Comparison of ENCODE assay signal across 18 cellular contexts in genomic region chr5:88159591-88159990, GRCh38.
A peak's percentile ranks its signal among the peaks of the same experiment; 100 is the strongest.
DNase-seq lines count a peak whose midpoint lies in the region; ATAC-seq lines count a peak whose summit lies in the region.
"Had no signal": no experiment of that assay in that cellular context is flagged by ENCODE, and none has a peak within 500 bp of the region (broad histone marks: within the 10 kb centered on the region; RNA-seq: fewer than 3 reads in every experiment).

No MANE protein-coding gene starts in this region.

- no peak overlapping the region for H3K4me3 Mint-ChIP-seq in activated CD8-positive, alpha-beta T cell treated with anti-CD3 and anti-CD28 coated beads, Interleukin-2, amount 10 ng/mL, durations not matched to agents 7 days and 5 days
- no peak overlapping the region for H3K4me3 Mint-ChIP-seq in activated CD4-positive, alpha-beta memory T cell treated with anti-CD3 and anti-CD28 coated beads for 36 hours
- H3K4me3 Mint-ChIP-seq: CD14-positive monocyte; CD4-positive, alpha-beta memory T cell; HFFc6 had no signal

- H3K4me1 Mint-ChIP-seq in activated CD8-positive, alpha-beta T cell treated with anti-CD3 and anti-CD28 coated beads, Interleukin-2, amount 10 ng/mL, durations not matched to agents 7 days and 5 days (ENCODE audit: low read depth): no peaks in the 10 kb centered on the region
- no peaks in the 10 kb centered on the region for H3K4me1 Mint-ChIP-seq in activated CD4-positive, alpha-beta memory T cell treated with anti-CD3 and anti-CD28 coated beads for 36 hours (ENCODE audit: low read depth)
- H3K4me1 Mint-ChIP-seq: CD14-positive monocyte; CD4-positive, alpha-beta memory T cell had no signal

- POLR2A ChIA-PET in activated CD8-positive, alpha-beta T cell treated with anti-CD3 and anti-CD28 coated beads, Interleukin-2, amount 10 ng/mL, durations not matched to agents 7 days and 5 days (lab: Charles Lee): no interaction called here
- POLR2A ChIA-PET in activated CD4-positive, alpha-beta memory T cell treated with anti-CD3 and anti-CD28 coated beads for 36 hours (lab: Charles Lee): no interaction called here

- H3K36me3 Mint-ChIP-seq in activated CD8-positive, alpha-beta T cell treated with anti-CD3 and anti-CD28 coated beads, Interleukin-2, amount 10 ng/mL, durations not matched to agents 7 days and 5 days (ENCODE audit: low read depth): no peaks in the 10 kb centered on the region
- H3K36me3 Mint-ChIP-seq in activated CD4-positive, alpha-beta memory T cell treated with anti-CD3 and anti-CD28 coated beads for 36 hours: no peaks in the 10 kb centered on the region
- H3K36me3 Mint-ChIP-seq: CD14-positive monocyte; CD4-positive, alpha-beta memory T cell had no signal

- no peak overlapping the region for H3K27ac Mint-ChIP-seq in activated CD8-positive, alpha-beta T cell treated with anti-CD3 and anti-CD28 coated beads, Interleukin-2, amount 10 ng/mL, durations not matched to agents 7 days and 5 days
- no peak overlapping the region for H3K27ac Mint-ChIP-seq in activated CD4-positive, alpha-beta memory T cell treated with anti-CD3 and anti-CD28 coated beads for 36 hours
- H3K27ac Mint-ChIP-seq: CD14-positive monocyte; CD4-positive, alpha-beta memory T cell; HFFc6 had no signal

- intact Hi-C loops in head of caudate nucleus (cut with DNase I): no loop called here
- intact Hi-C loops in activated CD4-positive, alpha-beta memory T cell treated with anti-CD3 and anti-CD28 coated beads for 36 hours (cut with micrococcal nuclease): no loop called here

- H3K9me3 Mint-ChIP-seq in activated CD8-positive, alpha-beta T cell treated with anti-CD3 and anti-CD28 coated beads, Interleukin-2, amount 10 ng/mL, durations not matched to agents 7 days and 5 days (ENCODE audit: insufficient read depth): no peaks in the 10 kb centered on the region
- H3K9me3 Mint-ChIP-seq in activated CD4-positive, alpha-beta memory T cell treated with anti-CD3 and anti-CD28 coated beads for 36 hours: no peaks in the 10 kb centered on the region
- H3K9me3 Mint-ChIP-seq: HFFc6 had no signal

- ATAC-seq in GM18858 (IDR thresholded peaks at IDR 0.05; ENCODE audit: unreplicated experiment): no peak
- no peak for ATAC-seq in activated CD8-positive, alpha-beta T cell treated with anti-CD3 and anti-CD28 coated beads, Interleukin-2, amount 10 ng/mL, durations not matched to agents 7 days and 5 days
- ATAC-seq: A549, HCT116 had no signal

- CTCF ChIA-PET in activated CD8-positive, alpha-beta T cell treated with anti-CD3 and anti-CD28 coated beads, Interleukin-2, amount 10 ng/mL, durations not matched to agents 7 days and 5 days (lab: Charles Lee): no interaction called here
- CTCF ChIA-PET in activated CD4-positive, alpha-beta memory T cell treated with anti-CD3 and anti-CD28 coated beads for 36 hours (lab: Charles Lee): no interaction called here

- peak; percentile 71 for DNase-seq in Ammon's horn (ENCODE audit: low spot score)
- peak in 24 of 42 donors; percentile 9 to 78 (median 51) for DNase-seq in head of caudate nucleus
- peak; percentile 61 for DNase-seq in midbrain (lab: John Stamatoyannopoulos, UW)
- peak; percentile 80 for DNase-seq in superior temporal gyrus (ENCODE audit: extremely low spot score)
- DNase-seq in activated CD8-positive, alpha-beta T cell treated with anti-CD3 and anti-CD28 coated beads, Interleukin-2, amount 10 ng/mL, durations not matched to agents 7 days and 5 days: no peak
- no peak for DNase-seq in activated CD4-positive, alpha-beta memory T cell treated with anti-CD3 and anti-CD28 coated beads for 36 hours
- DNase-seq: AML-193; CD4-positive, alpha-beta memory T cell; DMS153; DMS79; GDM1; GOT3; H7; HFFc6 had no signal

- peaks cover 21% of the 10 kb centered on the region for H3K27me3 Mint-ChIP-seq in activated CD8-positive, alpha-beta T cell treated with anti-CD3 and anti-CD28 coated beads, Interleukin-2, amount 10 ng/mL, durations not matched to agents 7 days and 5 days (ENCODE audit: low read depth)
- peaks cover 18% of the 10 kb centered on the region for H3K27me3 Mint-ChIP-seq in activated CD4-positive, alpha-beta memory T cell treated with anti-CD3 and anti-CD28 coated beads for 36 hours

Comparison
In these comparisons a context has a peak if more than half of its experiments do, and no peak if none do; other contexts are left out.
1. DNase-seq: peak in Ammon's horn (single experiment), head of caudate nucleus (24 of 42), midbrain (single experiment) and superior temporal gyrus (single experiment); none in activated CD8-positive, alpha-beta T cell treated with anti-CD3 and anti-CD28 coated beads, Interleukin-2, amount 10 ng/mL, durations not matched to agents 7 days and 5 days (single experiment) and activated CD4-positive, alpha-beta memory T cell treated with anti-CD3 and anti-CD28 coated beads for 36 hours (single experiment).